ENCODE assay signal across 8 cellular contexts in the genomic region with DNA sequence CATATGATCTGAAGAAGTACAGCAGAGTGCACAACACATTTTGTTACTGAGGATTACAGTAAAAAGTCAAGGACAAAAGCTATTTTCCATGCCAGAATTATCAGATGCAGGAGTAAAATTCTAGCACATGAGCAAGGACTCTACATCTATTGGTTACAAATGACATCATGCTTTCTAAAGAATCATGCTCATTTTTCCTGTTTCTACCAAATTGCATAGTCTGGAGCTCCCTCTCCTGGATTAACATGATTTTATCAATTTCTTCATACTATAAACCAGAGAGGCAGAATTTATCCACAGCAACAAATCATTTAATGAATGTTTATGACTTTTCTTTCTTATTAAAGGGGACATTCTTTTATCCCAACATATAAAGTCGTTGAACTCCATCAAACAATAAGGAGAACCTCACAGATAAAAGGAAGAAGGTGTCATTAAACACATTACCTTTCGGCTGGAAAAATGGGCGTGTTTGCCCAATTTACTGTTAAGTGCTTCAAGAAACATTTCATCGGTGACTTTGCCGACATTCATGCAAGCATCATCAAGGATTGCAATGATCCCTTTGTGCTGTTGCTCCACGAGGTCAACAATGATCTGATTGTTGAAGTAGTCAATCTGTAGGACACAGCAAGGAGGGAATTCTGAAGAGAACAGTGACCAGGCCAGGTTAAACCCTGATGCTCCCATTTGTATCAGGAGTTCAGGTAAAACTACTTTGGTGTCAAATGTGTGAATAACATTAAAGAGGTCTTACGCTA.
DNase-seq lines count a peak whose midpoint lies in the region; ATAC-seq, FAIRE-seq and TF ChIP-seq lines count a peak whose summit lies in the region.

No MANE protein-coding gene starts in this region.

- CTCF ChIA-PET in GM12878 (lab: Yijun Ruan, JAX), result interaction anchor here (0.9 to 6.1 kb wide), 9 partner anchors 8 to 311 kb away, joined by 3 to 57 read pairs (median 6); a partner anchor contains a TSS

- H3K9me3 Mint-ChIP-seq in stimulated activated naive B cell treated with anti-CD40 and anti-IgM and Interleukin-4, amounts not matched to agents 10 μg/mL and 1 μg/mL and 100 μg/mL, for 72 hours, result no peaks in the 10 kb centered on the region

- intact Hi-C loops in GM12878 (cut with micrococcal nuclease; ENCODE audit: unreplicated experiment), result loop anchor here (1.0 to 5.0 kb wide), 3 partner anchors 96 to 293 kb away; no protein-coding TSS in a partner anchor

- H3K27ac ChIP-seq in GM12878 (ENCODE audit: control insufficient read depth, insufficient read depth), result no peak overlapping the region

- no peak overlapping the region for H3K4me3 ChIP-seq in GM12878

- no peaks in the 10 kb centered on the region for H3K36me3 ChIP-seq in GM12878 (ENCODE audit: control insufficient read depth in 2 of 2, insufficient read depth in 2 of 2, low read length in 1 of 2)

- TF ChIP-seq CTCF in AG09319 (IDR thresholded peaks at IDR 0.05; ENCODE audit: low read depth, low read length), result peak; percentile 41
- TF ChIP-seq CTCF in GM20000 (IDR thresholded peaks at IDR 0.05; ENCODE audit: extremely low read depth, missing control alignments), result no peak
- TF ChIP-seq CTCF in GM12878 (IDR thresholded peaks at IDR 0.05 in 2 of 3, conservative IDR thresholded peaks at IDR 0.05 in 1 of 3; ENCODE audit: control insufficient read depth in 2 of 3, extremely low read depth in 1 of 3, insufficient read depth in 1 of 3, low read depth in 3 of 3, low read length in 3 of 3), result peak in 2 of 3 experiments; percentile 19 to 56; a peak in 4 of 6 replicates

- H3K9me3 ChIP-seq in GM12878 (replicated peaks; ENCODE audit: control insufficient read depth, insufficient read depth, low read length), result no peaks in the 10 kb centered on the region

- H3K4me2 ChIP-seq in GM12878 (ENCODE audit: control insufficient read depth, insufficient read depth), result no peak overlapping the region

- RAD21 ChIA-PET in GM12878 (lab: Charles Lee; ENCODE audit: unreplicated experiment), result interaction anchor here (1.2 to 3.0 kb wide), 3 partner anchors 122 to 292 kb away, joined by 3 to 22 read pairs (median 10); no protein-coding TSS in a partner anchor

- SMC1A ChIA-PET in GM12878 (lab: Charles Lee; ENCODE audit: uncharacterized antibody, unreplicated experiment), result interaction anchor here (0.6 to 6.1 kb wide), 8 partner anchors 10 to 298 kb away, joined by 3 to 28 read pairs (median 4); no protein-coding TSS in a partner anchor

- in situ Hi-C loops in GM12878 (cut with MboI), result no loop called here

- no peaks in the 10 kb centered on the region for H3K27me3 ChIP-seq in GM12878 (replicated peaks in 1 of 2; ENCODE audit: control insufficient read depth in 2 of 2, insufficient read depth in 2 of 2, low read length in 1 of 2)

- no peaks in the 10 kb centered on the region for H3K4me1 ChIP-seq in GM12878 (ENCODE audit: control insufficient read depth, insufficient read depth, low read length)

- peak; percentile 83 for TF ChIP-seq RAD21 in GM12878 (IDR thresholded peaks at IDR 0.05; ENCODE audit: insufficient read depth, low read depth, low read length)

- no peak overlapping the region for H3K9ac ChIP-seq in GM12878 (ENCODE audit: control insufficient read depth, insufficient read depth, low read length)

- no peaks in the 10 kb centered on the region for H4K20me1 ChIP-seq in GM12878 (ENCODE audit: control insufficient read depth, insufficient read depth)

- no peak overlapping the region for H3K27ac Mint-ChIP-seq in stimulated activated naive B cell treated with anti-CD40 and anti-IgM and Interleukin-4, amounts not matched to agents 10 μg/mL and 1 μg/mL and 100 μg/mL, for 72 hours

- no peak for TF ChIP-seq POLR2A in GM12878 (IDR thresholded peaks at IDR 0.05; ENCODE audit: low read depth, low read length)

- FAIRE-seq in GM12878 (lab: Jason Lieb, UNC), result peak; percentile 72

- no peak for TF ChIP-seq EP300 in GM12878 (IDR thresholded peaks at IDR 0.05; ENCODE audit: borderline replicate concordance in 1 of 2, control insufficient read depth in 1 of 2, low read depth in 2 of 2, low read length in 2 of 2)

- no peak overlapping the region for H2AFZ ChIP-seq in GM12878 (ENCODE audit: control insufficient read depth, low read depth, low read length)

- POLR2A ChIA-PET in GM12878 (lab: Charles Lee), result no interaction called here

- 82% methylated on average over 7 of the region's 7 CpGs for WGBS in GM12878 (ENCODE audit: insufficient coverage, insufficient replicate concordance, low lambda C conversion rate, missing lambda C conversion rate)

- H3K4me1 Mint-ChIP-seq in stimulated activated naive B cell treated with anti-CD40 and anti-IgM and Interleukin-4, amounts not matched to agents 10 μg/mL and 1 μg/mL and 100 μg/mL, for 72 hours, result peaks cover 0 to 1% of the 10 kb centered on the region in 2 donors

- no peaks in the 10 kb centered on the region for H3K27me3 Mint-ChIP-seq in stimulated activated naive B cell treated with anti-CD40 and anti-IgM and Interleukin-4, amounts not matched to agents 10 μg/mL and 1 μg/mL and 100 μg/mL, for 72 hours

- peaks cover 2 to 6% of the 10 kb centered on the region in 2 donors for H3K36me3 Mint-ChIP-seq in stimulated activated naive B cell treated with anti-CD40 and anti-IgM and Interleukin-4, amounts not matched to agents 10 μg/mL and 1 μg/mL and 100 μg/mL, for 72 hours

- H3K79me2 ChIP-seq in GM12878 (ENCODE audit: control insufficient read depth, insufficient read depth, low read length), result no peaks in the 10 kb centered on the region

- H3K4me3 Mint-ChIP-seq in stimulated activated naive B cell treated with anti-CD40 and anti-IgM and Interleukin-4, amounts not matched to agents 10 μg/mL and 1 μg/mL and 100 μg/mL, for 72 hours, result no peak overlapping the region

- ATAC-seq in GM12878 (peak; percentile 73), GM18520 (IDR thresholded peaks at IDR 0.05; ENCODE audit: unreplicated experiment) (no peak), GM21526 (IDR thresholded peaks at IDR 0.05; ENCODE audit: low FRiP score, unreplicated experiment) (no peak)
- peak; percentile 58 to 63 for ATAC-seq in stimulated activated naive B cell treated with anti-CD40 and anti-IgM and Interleukin-4, amounts not matched to agents 10 μg/mL and 1 μg/mL and 100 μg/mL, for 72 hours (replicated peaks)

- DNase-seq in AG09319 (ENCODE audit: extremely low read depth, low read depth) (peak; percentile 31), GM20000 (ENCODE audit: low spot score) (peak; percentile 37), NCI-H446 (lab: John Stamatoyannopoulos, UW) (peak; percentile 33 to 71), GM12878 (ENCODE audit: low read depth, low spot score) (no peak), iPS-NIHi11 (ENCODE audit: low spot score) (peak; percentile 45)
- DNase-seq in stimulated activated naive B cell treated with anti-CD40 and anti-IgM and Interleukin-4, amounts not matched to agents 10 μg/mL and 1 μg/mL and 100 μg/mL, for 72 hours, result no peak

- BruUV-seq in GM12878 (replicated peaks; lab: Mats Ljungman, UMichigan), result no TSS peak

TF ChIP-seq in GM12878, 131 proteins besides CTCF, POLR2A, EP300 and RAD21:
- peak; percentile 37; the same call in 1 of the 2 replicates for TF ChIP-seq JUNB (IDR thresholded peaks at IDR 0.05)
- no peak for TF ChIP-seq FOS (IDR thresholded peaks at IDR 0.05; ENCODE audit: borderline replicate concordance, extremely low read depth, insufficient read length)
- TF ChIP-seq RAD51 (IDR thresholded peaks at IDR 0.05), result peak; percentile 58
- TF ChIP-seq FOXM1 (IDR thresholded peaks at IDR 0.05; ENCODE audit: low read depth, low read length), result no peak
- no peak for TF ChIP-seq RFX5 (IDR thresholded peaks at IDR 0.05; ENCODE audit: low read depth, low read length)
- peak; percentile 71; the same call in 1 of the 2 replicates for TF ChIP-seq SMC3 (IDR thresholded peaks at IDR 0.05; ENCODE audit: borderline replicate concordance, low read length)
- TF ChIP-seq, protein P1, sequence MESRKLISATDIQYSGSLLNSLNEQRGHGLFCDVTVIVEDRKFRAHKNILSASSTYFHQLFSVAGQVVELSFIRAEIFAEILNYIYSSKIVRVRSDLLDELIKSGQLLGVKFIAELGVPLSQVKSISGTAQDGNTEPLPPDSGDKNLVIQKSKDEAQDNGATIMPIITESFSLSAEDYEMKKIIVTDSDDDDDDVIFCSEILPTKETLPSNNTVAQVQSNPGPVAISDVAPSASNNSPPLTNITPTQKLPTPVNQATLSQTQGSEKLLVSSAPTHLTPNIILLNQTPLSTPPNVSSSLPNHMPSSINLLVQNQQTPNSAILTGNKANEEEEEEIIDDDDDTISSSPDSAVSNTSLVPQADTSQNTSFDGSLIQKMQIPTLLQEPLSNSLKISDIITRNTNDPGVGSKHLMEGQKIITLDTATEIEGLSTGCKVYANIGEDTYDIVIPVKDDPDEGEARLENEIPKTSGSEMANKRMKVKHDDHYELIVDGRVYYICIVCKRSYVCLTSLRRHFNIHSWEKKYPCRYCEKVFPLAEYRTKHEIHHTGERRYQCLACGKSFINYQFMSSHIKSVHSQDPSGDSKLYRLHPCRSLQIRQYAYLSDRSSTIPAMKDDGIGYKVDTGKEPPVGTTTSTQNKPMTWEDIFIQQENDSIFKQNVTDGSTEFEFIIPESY (IDR thresholded peaks at IDR 0.05), result no peak
- TF ChIP-seq, protein P2, sequence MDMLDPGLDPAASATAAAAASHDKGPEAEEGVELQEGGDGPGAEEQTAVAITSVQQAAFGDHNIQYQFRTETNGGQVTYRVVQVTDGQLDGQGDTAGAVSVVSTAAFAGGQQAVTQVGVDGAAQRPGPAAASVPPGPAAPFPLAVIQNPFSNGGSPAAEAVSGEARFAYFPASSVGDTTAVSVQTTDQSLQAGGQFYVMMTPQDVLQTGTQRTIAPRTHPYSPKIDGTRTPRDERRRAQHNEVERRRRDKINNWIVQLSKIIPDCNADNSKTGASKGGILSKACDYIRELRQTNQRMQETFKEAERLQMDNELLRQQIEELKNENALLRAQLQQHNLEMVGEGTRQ (IDR thresholded peaks at IDR 0.05; ENCODE audit: borderline replicate concordance, low read depth, low read length), result peak; percentile 2; the same call in 1 of the 2 replicates
- peak; percentile 98 for TF ChIP-seq ATF7 (IDR thresholded peaks at IDR 0.05; ENCODE audit: low read depth)
- TF ChIP-seq, protein P3, sequence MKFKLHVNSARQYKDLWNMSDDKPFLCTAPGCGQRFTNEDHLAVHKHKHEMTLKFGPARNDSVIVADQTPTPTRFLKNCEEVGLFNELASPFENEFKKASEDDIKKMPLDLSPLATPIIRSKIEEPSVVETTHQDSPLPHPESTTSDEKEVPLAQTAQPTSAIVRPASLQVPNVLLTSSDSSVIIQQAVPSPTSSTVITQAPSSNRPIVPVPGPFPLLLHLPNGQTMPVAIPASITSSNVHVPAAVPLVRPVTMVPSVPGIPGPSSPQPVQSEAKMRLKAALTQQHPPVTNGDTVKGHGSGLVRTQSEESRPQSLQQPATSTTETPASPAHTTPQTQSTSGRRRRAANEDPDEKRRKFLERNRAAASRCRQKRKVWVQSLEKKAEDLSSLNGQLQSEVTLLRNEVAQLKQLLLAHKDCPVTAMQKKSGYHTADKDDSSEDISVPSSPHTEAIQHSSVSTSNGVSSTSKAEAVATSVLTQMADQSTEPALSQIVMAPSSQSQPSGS (IDR thresholded peaks at IDR 0.05; ENCODE audit: low read length), result peak; percentile 98
- no peak for TF ChIP-seq IKZF2 (IDR thresholded peaks at IDR 0.05)
TF ChIP-seq in GM12878: peak in this region for 6.

Comparison
In these comparisons a context has a peak if more than half of its experiments do, and no peak if none do; other contexts are left out.
1. DNase-seq: peak in AG09319 (single experiment), GM20000 (single experiment), NCI-H446 (2 of 2) and iPS-NIHi11 (single experiment); none in GM12878 (single experiment) and stimulated activated naive B cell treated with anti-CD40 and anti-IgM and Interleukin-4, amounts not matched to agents 10 μg/mL and 1 μg/mL and 100 μg/mL, for 72 hours (single experiment).
2. ATAC-seq: peak in GM12878 (single experiment) and stimulated activated naive B cell treated with anti-CD40 and anti-IgM and Interleukin-4, amounts not matched to agents 10 μg/mL and 1 μg/mL and 100 μg/mL, for 72 hours (2 of 2); none in GM18520 (single experiment) and GM21526 (single experiment).